ENCODE assay signal across 25 cellular contexts in genomic region chr4:122548886-122549630, GRCh38.
DNase-seq lines count a peak whose midpoint lies in the region; ATAC-seq, FAIRE-seq and TF ChIP-seq lines count a peak whose summit lies in the region.
"Had no signal": no experiment of that assay in that cellular context is flagged by ENCODE, and none has a peak within 500 bp of the region (broad histone marks: within the 10 kb centered on the region; RNA-seq: fewer than 3 reads in every experiment).

No MANE protein-coding gene starts in this region.

- BruUV-seq in K562 (replicated peaks; lab: Mats Ljungman, UMichigan) = no TSS peak

- no peak overlapping the region for H2AFZ ChIP-seq in K562 (ENCODE audit: low read depth, low read length)

- H3K4me3 ChIP-seq in K562 (no peak overlapping the region), kidney (ENCODE audit: low read length in 2 of 2) (no peak overlapping the region)
- H3K4me3 ChIP-seq: ascending aorta; BLaER1 treated with 17β-estradiol and CSF1 and Interleukin-3, amounts not matched to agents 10 nM and 100 nM; prostate gland; sigmoid colon; thyroid gland had no signal

- H3K79me2 ChIP-seq in K562 (ENCODE audit: control insufficient read depth, insufficient read depth, low read length) = no peaks in the 10 kb centered on the region

- DNase-seq in activated T-cell treated with anti-CD3 and anti-CD28 coated beads, Interleukin-2, amount 50 U/mL, for 4 hours = no peak
- no peak for DNase-seq in activated T-cell treated with anti-CD3 and anti-CD28 coated beads, Interleukin-2, amount 50 U/mL, for 1 hour
- DNase-seq in OCI-M1 (lab: John Stamatoyannopoulos, UW) = peak; percentile 67
- DNase-seq in K562 (ENCODE audit: extremely low read depth in 1 of 4, low spot score in 3 of 4) = no peak
- DNase-seq in kidney = no peak
- no peak for DNase-seq in midbrain (lab: John Stamatoyannopoulos, UW)
- DNase-seq: activated CD4-positive, CD25-positive, alpha-beta regulatory T cell treated with anti-CD3 and anti-CD28 coated beads, Interleukin-2, amount 50 U/mL, for 72 hours; Caco-2; DMS79; GF-D8; H9; kidney glomerular epithelial cell; mammary epithelial cell; NCI-H2081 treated with DMSO at 0.1 percent for 48 hours; NCI-H345; NCI-H748 treated with DMSO at 0.1 percent for 48 hours; SHP77; sigmoid colon; stimulated activated naive CD4-positive, alpha-beta T cell treated with Interleukin-2 at 50 U/mL for 16 hours; thyroid gland had no signal

- WGBS in K562 (ENCODE audit: insufficient coverage, low coverage, missing lambda C conversion rate) = 21% methylated on average over 5 of the region's 5 CpGs

- FAIRE-seq in K562 (lab: Jason Lieb, UNC) (no peak), kidney (lab: Jason Lieb, UNC) (no peak)

- in situ Hi-C loops in K562 (cut with MboI) = no loop called here

- H3K4me2 ChIP-seq in K562 (ENCODE audit: insufficient read depth, low read length) = no peak overlapping the region
- H3K4me2 ChIP-seq: BLaER1 treated with 17β-estradiol and CSF1 and Interleukin-3, amounts not matched to agents 10 nM and 100 nM had no signal

- intact Hi-C loops in K562 (cut with micrococcal nuclease) (no loop called here), kidney (cut with DNase I) (no loop called here)

- no peak for TF ChIP-seq EP300 in K562 (IDR thresholded peaks at IDR 0.05; ENCODE audit: low read length)

- H3K27me3 Mint-ChIP-seq in activated T-cell treated with anti-CD3 and anti-CD28 coated beads, Interleukin-2, amount 50 U/mL, for 4 hours (ENCODE audit: low read depth) = no peaks in the 10 kb centered on the region

- H3K27ac ChIP-seq in K562 (ENCODE audit: extremely low read depth, low read depth, low read length) (peak overlapping the region; percentile 24; the same call in 1 of the 3 replicates), kidney (ENCODE audit: low read depth in 2 of 2, low read length in 2 of 2) (no peak overlapping the region)
- H3K27ac ChIP-seq: ascending aorta; BLaER1 treated with 17β-estradiol and CSF1 and Interleukin-3, amounts not matched to agents 10 nM and 100 nM; HL-60; prostate gland; sigmoid colon; thyroid gland had no signal

- H4K20me1 ChIP-seq in K562 (replicated peaks; ENCODE audit: control insufficient read depth, insufficient read depth, low read length) = no peaks in the 10 kb centered on the region
- H4K20me1 ChIP-seq: BLaER1 treated with 17β-estradiol and CSF1 and Interleukin-3, amounts not matched to agents 10 nM and 100 nM had no signal

- no peaks in the 10 kb centered on the region for H3K9me1 ChIP-seq in K562 (ENCODE audit: control insufficient read depth, insufficient read depth, low read length)

- H3K4me1 Mint-ChIP-seq in activated T-cell treated with anti-CD3 and anti-CD28 coated beads, Interleukin-2, amount 50 U/mL, for 4 hours (ENCODE audit: low read depth) = peaks cover 58% of the 10 kb centered on the region

- CTCF ChIA-PET in K562 (lab: Yijun Ruan, JAX; ENCODE audit: low intra/inter-chr PET ratio) = no interaction called here

- H3K9me3 Mint-ChIP-seq in activated T-cell treated with anti-CD3 and anti-CD28 coated beads, Interleukin-2, amount 50 U/mL, for 4 hours = no peaks in the 10 kb centered on the region
- H3K9me3 Mint-ChIP-seq: H9 had no signal

- H3K4me1 ChIP-seq in K562 (replicated peaks in 1 of 2; ENCODE audit: control insufficient read depth in 2 of 2, insufficient read depth in 2 of 2, low read length in 2 of 2) (peaks cover 0 to 14% of the 10 kb centered on the region in 2 experiments; a peak in 3 of 5 replicates), kidney (ENCODE audit: control insufficient read depth in 1 of 2, insufficient read depth in 1 of 2, low read depth in 1 of 2, low read length in 2 of 2) (no peaks in the 10 kb centered on the region)
- H3K4me1 ChIP-seq: ascending aorta; BLaER1 treated with 17β-estradiol and CSF1 and Interleukin-3, amounts not matched to agents 10 nM and 100 nM; Caco-2; prostate gland; sigmoid colon; thyroid gland had no signal

- H3K36me3 ChIP-seq in K562 (ENCODE audit: control insufficient read depth, insufficient read depth, low read length) (no peaks in the 10 kb centered on the region), kidney (ENCODE audit: control insufficient read depth in 1 of 2, insufficient read depth in 2 of 2, low read length in 2 of 2) (no peaks in the 10 kb centered on the region)
- H3K36me3 ChIP-seq: ascending aorta; BLaER1 treated with 17β-estradiol and CSF1 and Interleukin-3, amounts not matched to agents 10 nM and 100 nM; prostate gland; sigmoid colon; thyroid gland had no signal

- POLR2A ChIA-PET in K562 (lab: Yijun Ruan, JAX) = no interaction called here

- H3K4me3 Mint-ChIP-seq in activated T-cell treated with anti-CD3 and anti-CD28 coated beads, Interleukin-2, amount 50 U/mL, for 4 hours = peak overlapping the region; percentile 55
- H3K4me3 Mint-ChIP-seq: H9 had no signal

- TF ChIP-seq RAD21 in K562 (CRISPR knock-in tag; conservative IDR thresholded peaks at IDR 0.05 in 1 of 2, IDR thresholded peaks at IDR 0.05 in 1 of 2) = no peak

- H3K9ac ChIP-seq in K562 (ENCODE audit: insufficient read depth in 1 of 2, low read depth in 2 of 2, low read length in 2 of 2) (no peak overlapping the region), kidney (ENCODE audit: low read length in 2 of 2) (no peak overlapping the region)
- H3K9ac ChIP-seq: BLaER1 treated with 17β-estradiol and CSF1 and Interleukin-3, amounts not matched to agents 10 nM and 100 nM had no signal

- H3K27me3 ChIP-seq in K562 (ENCODE audit: control insufficient read depth in 2 of 2, insufficient read depth in 2 of 2, low read length in 2 of 2) = no peaks in the 10 kb centered on the region
- H3K27me3 ChIP-seq: ascending aorta, sigmoid colon, thyroid gland had no signal

- TF ChIP-seq POLR2A in K562 (conservative IDR thresholded peaks at IDR 0.05) = no peak

- H3K9me3 ChIP-seq in K562 (replicated peaks; ENCODE audit: control insufficient read depth, insufficient read depth, low read depth, low read length) = no peaks in the 10 kb centered on the region
- no peaks in the 10 kb centered on the region for H3K9me3 ChIP-seq in kidney (ENCODE audit: control insufficient read depth in 1 of 2, low read length in 2 of 2)
- H3K9me3 ChIP-seq: ascending aorta; BLaER1 treated with 17β-estradiol and CSF1 and Interleukin-3, amounts not matched to agents 10 nM and 100 nM; Caco-2; prostate gland; sigmoid colon; thyroid gland had no signal

- H3K36me3 Mint-ChIP-seq in activated T-cell treated with anti-CD3 and anti-CD28 coated beads, Interleukin-2, amount 50 U/mL, for 4 hours (ENCODE audit: insufficient read depth) = no peaks in the 10 kb centered on the region

- TF ChIP-seq CTCF in K562 (IDR thresholded peaks at IDR 0.05 in 2 of 3, conservative IDR thresholded peaks at IDR 0.05 in 1 of 3; ENCODE audit: insufficient read depth in 2 of 3, low read depth in 1 of 3, low read length in 3 of 3) (no peak), kidney (IDR thresholded peaks at IDR 0.05; ENCODE audit: borderline replicate concordance, extremely low read depth, insufficient read depth) (no peak)

- no peak for ATAC-seq in activated T-cell treated with anti-CD3 and anti-CD28 coated beads, Interleukin-2, amount 50 U/mL, for 4 hours
- ATAC-seq in HG02678 (IDR thresholded peaks at IDR 0.05; ENCODE audit: unreplicated experiment) (peak; percentile 43), K562 (no peak)

TF ChIP-seq in K562, 482 proteins besides CTCF, POLR2A, EP300 and RAD21:
- TF ChIP-seq ZFP1 (CRISPR knock-in tag; IDR thresholded peaks at IDR 0.05) (no peak), HMBOX1 (IDR thresholded peaks at IDR 0.05) (peak; percentile 0; the same call in 1 of the 2 replicates), ZNF695 (CRISPR knock-in tag; IDR thresholded peaks at IDR 0.05) (no peak)
- TF ChIP-seq, protein P1, sequence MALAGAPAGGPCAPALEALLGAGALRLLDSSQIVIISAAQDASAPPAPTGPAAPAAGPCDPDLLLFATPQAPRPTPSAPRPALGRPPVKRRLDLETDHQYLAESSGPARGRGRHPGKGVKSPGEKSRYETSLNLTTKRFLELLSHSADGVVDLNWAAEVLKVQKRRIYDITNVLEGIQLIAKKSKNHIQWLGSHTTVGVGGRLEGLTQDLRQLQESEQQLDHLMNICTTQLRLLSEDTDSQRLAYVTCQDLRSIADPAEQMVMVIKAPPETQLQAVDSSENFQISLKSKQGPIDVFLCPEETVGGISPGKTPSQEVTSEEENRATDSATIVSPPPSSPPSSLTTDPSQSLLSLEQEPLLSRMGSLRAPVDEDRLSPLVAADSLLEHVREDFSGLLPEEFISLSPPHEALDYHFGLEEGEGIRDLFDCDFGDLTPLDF (CRISPR knock-in tag; IDR thresholded peaks at IDR 0.05) = no peak
- TF ChIP-seq, protein P2, sequence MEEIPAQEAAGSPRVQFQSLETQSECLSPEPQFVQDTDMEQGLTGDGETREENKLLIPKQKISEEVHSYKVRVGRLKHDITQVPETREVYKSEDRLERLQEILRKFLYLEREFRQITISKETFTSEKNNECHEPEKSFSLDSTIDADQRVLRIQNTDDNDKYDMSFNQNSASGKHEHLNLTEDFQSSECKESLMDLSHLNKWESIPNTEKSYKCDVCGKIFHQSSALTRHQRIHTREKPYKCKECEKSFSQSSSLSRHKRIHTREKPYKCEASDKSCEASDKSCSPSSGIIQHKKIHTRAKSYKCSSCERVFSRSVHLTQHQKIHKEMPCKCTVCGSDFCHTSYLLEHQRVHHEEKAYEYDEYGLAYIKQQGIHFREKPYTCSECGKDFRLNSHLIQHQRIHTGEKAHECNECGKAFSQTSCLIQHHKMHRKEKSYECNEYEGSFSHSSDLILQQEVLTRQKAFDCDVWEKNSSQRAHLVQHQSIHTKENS (CRISPR knock-in tag; IDR thresholded peaks at IDR 0.05) = no peak
- TF ChIP-seq, protein P3, sequence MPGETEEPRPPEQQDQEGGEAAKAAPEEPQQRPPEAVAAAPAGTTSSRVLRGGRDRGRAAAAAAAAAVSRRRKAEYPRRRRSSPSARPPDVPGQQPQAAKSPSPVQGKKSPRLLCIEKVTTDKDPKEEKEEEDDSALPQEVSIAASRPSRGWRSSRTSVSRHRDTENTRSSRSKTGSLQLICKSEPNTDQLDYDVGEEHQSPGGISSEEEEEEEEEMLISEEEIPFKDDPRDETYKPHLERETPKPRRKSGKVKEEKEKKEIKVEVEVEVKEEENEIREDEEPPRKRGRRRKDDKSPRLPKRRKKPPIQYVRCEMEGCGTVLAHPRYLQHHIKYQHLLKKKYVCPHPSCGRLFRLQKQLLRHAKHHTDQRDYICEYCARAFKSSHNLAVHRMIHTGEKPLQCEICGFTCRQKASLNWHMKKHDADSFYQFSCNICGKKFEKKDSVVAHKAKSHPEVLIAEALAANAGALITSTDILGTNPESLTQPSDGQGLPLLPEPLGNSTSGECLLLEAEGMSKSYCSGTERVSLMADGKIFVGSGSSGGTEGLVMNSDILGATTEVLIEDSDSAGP (CRISPR knock-in tag; IDR thresholded peaks at IDR 0.05) = no peak
TF ChIP-seq in K562: peak in this region for 1.
